ENCODE assay signal across 28 cellular contexts in genomic region chr6:36492092-36492491, GRCh38. TPM values are rescaled to one million over a fixed set of nuclear protein-coding genes. Genes with fewer than 3 reads are reported as not detected.
A peak's percentile ranks its signal among the peaks of the same experiment; 100 is the strongest.
DNase-seq lines count a peak whose midpoint lies in the region; ATAC-seq and TF ChIP-seq lines count a peak whose summit lies in the region.
"Had no signal": no experiment of that assay in that cellular context is flagged by ENCODE, and none has a peak within 500 bp of the region (broad histone marks: within the 10 kb centered on the region; RNA-seq: fewer than 3 reads in every experiment).

No MANE protein-coding gene starts in this region.

- no peaks in the 10 kb centered on the region for H3K9me3 Mint-ChIP-seq in activated CD4-positive, alpha-beta memory T cell treated with anti-CD3 and anti-CD28 coated beads for 36 hours
- H3K9me3 Mint-ChIP-seq in activated CD4-positive, alpha-beta memory T cell treated with anti-CD3 and anti-CD28 coated beads, Interleukin-2, amount 10 ng/mL, durations not matched to agents 7 days and 5 days = no peaks in the 10 kb centered on the region
- no peaks in the 10 kb centered on the region for H3K9me3 Mint-ChIP-seq in CD4-positive, alpha-beta T cell
- H3K9me3 Mint-ChIP-seq in naive thymus-derived CD4-positive, alpha-beta T cell = no peaks in the 10 kb centered on the region
- no peaks in the 10 kb centered on the region for H3K9me3 Mint-ChIP-seq in osteocyte (ENCODE audit: unreplicated experiment)

- H3K36me3 Mint-ChIP-seq in activated CD4-positive, alpha-beta memory T cell treated with anti-CD3 and anti-CD28 coated beads for 36 hours = peaks cover 57% of the 10 kb centered on the region
- H3K36me3 Mint-ChIP-seq in activated CD4-positive, alpha-beta memory T cell treated with anti-CD3 and anti-CD28 coated beads, Interleukin-2, amount 10 ng/mL, durations not matched to agents 7 days and 5 days (ENCODE audit: low read depth) = peaks cover 88% of the 10 kb centered on the region
- H3K36me3 Mint-ChIP-seq in CD4-positive, alpha-beta T cell (ENCODE audit: low read depth) = peaks cover 92% of the 10 kb centered on the region
- peaks cover 11 to 76% (median 45%) of the 10 kb centered on the region in 5 donors for H3K36me3 Mint-ChIP-seq in naive thymus-derived CD4-positive, alpha-beta T cell
- peaks cover 53% of the 10 kb centered on the region for H3K36me3 Mint-ChIP-seq in osteocyte (ENCODE audit: unreplicated experiment)

- H3K4me3 Mint-ChIP-seq in activated CD4-positive, alpha-beta memory T cell treated with anti-CD3 and anti-CD28 coated beads for 36 hours = no peak overlapping the region
- H3K4me3 Mint-ChIP-seq in activated CD4-positive, alpha-beta memory T cell treated with anti-CD3 and anti-CD28 coated beads, Interleukin-2, amount 10 ng/mL, durations not matched to agents 7 days and 5 days = no peak overlapping the region
- H3K4me3 Mint-ChIP-seq in CD4-positive, alpha-beta T cell = no peak overlapping the region
- H3K4me3 Mint-ChIP-seq in naive thymus-derived CD4-positive, alpha-beta T cell = no peak overlapping the region
- H3K4me3 Mint-ChIP-seq in osteocyte (ENCODE audit: unreplicated experiment) = no peak overlapping the region

- peaks cover 0 to 4% of the 10 kb centered on the region in 2 donors for H3K4me1 ChIP-seq in naive thymus-derived CD4-positive, alpha-beta T cell (ENCODE audit: control insufficient read depth in 2 of 2, insufficient read depth in 2 of 2, low read length in 2 of 2)

- H3K27ac Mint-ChIP-seq in activated CD4-positive, alpha-beta memory T cell treated with anti-CD3 and anti-CD28 coated beads for 36 hours = peak overlapping the region; percentile 76
- H3K27ac Mint-ChIP-seq in activated CD4-positive, alpha-beta memory T cell treated with anti-CD3 and anti-CD28 coated beads, Interleukin-2, amount 10 ng/mL, durations not matched to agents 7 days and 5 days = no peak overlapping the region
- peak overlapping the region; percentile 69 for H3K27ac Mint-ChIP-seq in CD4-positive, alpha-beta T cell
- peak overlapping the region in 6 of 9 donors; percentile 51 to 76 (median 54) for H3K27ac Mint-ChIP-seq in naive thymus-derived CD4-positive, alpha-beta T cell
- no peak overlapping the region for H3K27ac Mint-ChIP-seq in osteocyte (ENCODE audit: unreplicated experiment)

- no peak overlapping the region for H3K27ac ChIP-seq in CD4-positive, alpha-beta T cell (ENCODE audit: low read depth, low read length)
- no peak overlapping the region for H3K27ac ChIP-seq in naive thymus-derived CD4-positive, alpha-beta T cell (ENCODE audit: low read depth, low read length)
- H3K27ac ChIP-seq: cardiac muscle cell, coronary artery, esophagus muscularis mucosa, skin epidermis had no signal

- ATAC-seq in CD4-positive, alpha-beta T cell (ENCODE audit: poor library complexity) = no peak
- no peak for ATAC-seq in naive thymus-derived CD4-positive, alpha-beta T cell
- ATAC-seq: Panc1 had no signal

- no peaks in the 10 kb centered on the region for H3K9me3 ChIP-seq in CD4-positive, alpha-beta T cell (ENCODE audit: control insufficient read depth, low read length)
- H3K9me3 ChIP-seq in naive thymus-derived CD4-positive, alpha-beta T cell (ENCODE audit: control insufficient read depth in 2 of 3, low read length in 3 of 3) = no peaks in the 10 kb centered on the region
- H3K9me3 ChIP-seq: esophagus muscularis mucosa, MG63 had no signal

- intact Hi-C loops in activated CD4-positive, alpha-beta memory T cell treated with anti-CD3 and anti-CD28 coated beads for 36 hours (cut with micrococcal nuclease) = no loop called here
- intact Hi-C loops in CD4-positive, alpha-beta T cell (cut with DNase I, micrococcal nuclease) = loop anchor here in 1 of 2 experiments (10.0 kb wide), 1 partner anchor 47 kb away; the partner anchor contains the start of genes KCTD20 and PXT1
- intact Hi-C loops in naive thymus-derived CD4-positive, alpha-beta T cell (cut with micrococcal nuclease) = loop anchor here in 1 of 2 donors (5.0 kb wide), 2 partner anchors 45 to 50 kb away; partner anchors contain the start of genes KCTD20 and PXT1

- CTCF ChIA-PET in activated CD4-positive, alpha-beta memory T cell treated with anti-CD3 and anti-CD28 coated beads for 36 hours (lab: Charles Lee) = interaction anchor here (0.8 kb wide), 1 partner anchor 267 kb away, joined by 3 read pairs; no protein-coding TSS in a partner anchor
- CTCF ChIA-PET in activated CD4-positive, alpha-beta memory T cell treated with anti-CD3 and anti-CD28 coated beads, Interleukin-2, amount 10 ng/mL, durations not matched to agents 7 days and 5 days (lab: Charles Lee) = interaction anchor here (1.3 kb wide), 1 partner anchor 87 kb away, joined by 3 read pairs; no protein-coding TSS in a partner anchor
- CTCF ChIA-PET in CD4-positive, alpha-beta T cell (lab: Charles Lee) = no interaction called here
- CTCF ChIA-PET in naive thymus-derived CD4-positive, alpha-beta T cell (lab: Charles Lee) = interaction anchor here (1.0 kb wide), 1 partner anchor 11 kb away, joined by 3 read pairs; no protein-coding TSS in a partner anchor

- no peak for TF ChIP-seq CTCF in CD4-positive, alpha-beta T cell (IDR thresholded peaks at IDR 0.05)
- no peak for TF ChIP-seq CTCF in osteocyte (IDR thresholded peaks at IDR 0.05)

- no peaks in the 10 kb centered on the region for H3K27me3 ChIP-seq in CD4-positive, alpha-beta T cell (ENCODE audit: control insufficient read depth, insufficient read depth, low read length)
- H3K27me3 ChIP-seq in naive thymus-derived CD4-positive, alpha-beta T cell (ENCODE audit: control insufficient read depth in 2 of 2, insufficient read depth in 2 of 2, low read length in 2 of 2) = no peaks in the 10 kb centered on the region
- H3K27me3 ChIP-seq: cardiac muscle cell, esophagus muscularis mucosa, MG63 had no signal

- POLR2A ChIA-PET in activated CD4-positive, alpha-beta memory T cell treated with anti-CD3 and anti-CD28 coated beads for 36 hours (lab: Charles Lee) = no interaction called here
- POLR2A ChIA-PET in activated CD4-positive, alpha-beta memory T cell treated with anti-CD3 and anti-CD28 coated beads, Interleukin-2, amount 10 ng/mL, durations not matched to agents 7 days and 5 days (lab: Charles Lee) = interaction anchor here (1.1 to 1.3 kb wide), 2 partner anchors 27 to 345 kb away, joined by 3 read pairs; no protein-coding TSS in a partner anchor
- POLR2A ChIA-PET in CD4-positive, alpha-beta T cell (lab: Charles Lee) = no interaction called here
- POLR2A ChIA-PET in naive thymus-derived CD4-positive, alpha-beta T cell (lab: Charles Lee) = interaction anchor here (0.6 to 0.7 kb wide), 2 partner anchors 59 to 378 kb away, joined by 3 read pairs; no protein-coding TSS in a partner anchor

- H3K36me3 ChIP-seq in naive thymus-derived CD4-positive, alpha-beta T cell (ENCODE audit: control insufficient read depth in 2 of 3, insufficient read depth in 3 of 3, low read length in 3 of 3) = peaks cover 7 to 42% (median 22%) of the 10 kb centered on the region in 3 experiments

- H3K4me1 Mint-ChIP-seq in activated CD4-positive, alpha-beta memory T cell treated with anti-CD3 and anti-CD28 coated beads for 36 hours (ENCODE audit: low read depth) = peaks cover 32% of the 10 kb centered on the region
- H3K4me1 Mint-ChIP-seq in activated CD4-positive, alpha-beta memory T cell treated with anti-CD3 and anti-CD28 coated beads, Interleukin-2, amount 10 ng/mL, durations not matched to agents 7 days and 5 days = peaks cover 25% of the 10 kb centered on the region
- H3K4me1 Mint-ChIP-seq in CD4-positive, alpha-beta T cell (ENCODE audit: low read depth) = peaks cover 56% of the 10 kb centered on the region
- peaks cover 12 to 48% (median 33%) of the 10 kb centered on the region in 7 donors for H3K4me1 Mint-ChIP-seq in naive thymus-derived CD4-positive, alpha-beta T cell
- H3K4me1 Mint-ChIP-seq in osteocyte (ENCODE audit: unreplicated experiment) = peaks cover 18% of the 10 kb centered on the region

- no peaks in the 10 kb centered on the region for H3K27me3 Mint-ChIP-seq in activated CD4-positive, alpha-beta memory T cell treated with anti-CD3 and anti-CD28 coated beads for 36 hours
- no peaks in the 10 kb centered on the region for H3K27me3 Mint-ChIP-seq in activated CD4-positive, alpha-beta memory T cell treated with anti-CD3 and anti-CD28 coated beads, Interleukin-2, amount 10 ng/mL, durations not matched to agents 7 days and 5 days
- H3K27me3 Mint-ChIP-seq in CD4-positive, alpha-beta T cell = no peaks in the 10 kb centered on the region
- no peaks in the 10 kb centered on the region for H3K27me3 Mint-ChIP-seq in naive thymus-derived CD4-positive, alpha-beta T cell
- H3K27me3 Mint-ChIP-seq in osteocyte (ENCODE audit: unreplicated experiment) = no peaks in the 10 kb centered on the region

- no peak for DNase-seq in activated CD4-positive, alpha-beta memory T cell treated with anti-CD3 and anti-CD28 coated beads for 36 hours
- no peak for DNase-seq in activated CD4-positive, alpha-beta memory T cell treated with anti-CD3 and anti-CD28 coated beads, Interleukin-2, amount 10 ng/mL, durations not matched to agents 7 days and 5 days
- no peak for DNase-seq in CD4-positive, alpha-beta T cell
- DNase-seq in NCI-H2171 (lab: John Stamatoyannopoulos, UW) = peak; percentile 34
- no peak for DNase-seq in naive thymus-derived CD4-positive, alpha-beta T cell
- no peak for DNase-seq in osteocyte (ENCODE audit: extremely low spot score, unreplicated experiment)
- no peak for DNase-seq in NCI-H2196 treated with DMSO at 0.1 percent for 48 hours (lab: John Stamatoyannopoulos, UW; ENCODE audit: unreplicated experiment)
- DNase-seq in SHP77 treated with DMSO at 0.1 percent for 48 hours (lab: John Stamatoyannopoulos, UW) = no peak
- DNase-seq: activated CD4-positive, CD25-positive, alpha-beta regulatory T cell treated with anti-CD3 and anti-CD28 coated beads, Interleukin-2, amount 50 U/mL, for 72 hours; activated effector memory CD4-positive, alpha-beta T cell treated with Interleukin-2 at 50 U/mL for 16 hours; anterior cingulate cortex; KBM-7; left cardiac atrium; MG63; NCI-H1436 treated with DMSO at 0.1 percent for 48 hours; NCI-H2107; NCI-H524; occipital lobe; stimulated activated CD4-positive, alpha-beta T cell treated with anti-CD3 and anti-CD28 coated beads, Interleukin-1b, Interleukin-23, amount 100 ng/mL, for 48 hours; SW 1271 had no signal

- H3K4me3 ChIP-seq in naive thymus-derived CD4-positive, alpha-beta T cell (ENCODE audit: low read length) = no peak overlapping the region
- H3K4me3 ChIP-seq: cardiac muscle cell, coronary artery, esophagus muscularis mucosa, MG63, skin epidermis had no signal

RNA-seq across cellular contexts. Expression of gene KCTD20, which starts 49.3 kb away (rescaled TPM):
- total RNA-seq in activated CD4-positive, alpha-beta memory T cell treated with anti-CD3 and anti-CD28 coated beads for 36 hours = 10 to 100 TPM; 48.0 to 51.0 TPM
- total RNA-seq in activated CD4-positive, alpha-beta memory T cell treated with anti-CD3 and anti-CD28 coated beads, Interleukin-2, amount 10 ng/mL, durations not matched to agents 7 days and 5 days = 10 to 100 TPM; 60.7 to 63.6 TPM
- 10 to 100 TPM; 38.4 to 39.5 TPM for total RNA-seq in CD4-positive, alpha-beta T cell
- 10 to 100 TPM; 33.0 to 55.8 (median 33.2) TPM for total RNA-seq in naive thymus-derived CD4-positive, alpha-beta T cell
- polyA plus RNA-seq in naive thymus-derived CD4-positive, alpha-beta T cell = 10 to 100 TPM; 27.7 to 29.8 TPM
- total RNA-seq in osteocyte = 76.3 and 82.5 TPM in 2 replicates

RNA-seq across cellular contexts. Expression of gene PXT1, which starts 49.4 kb away (rescaled TPM):
- under 1 TPM; 0.22 to 0.29 TPM for total RNA-seq in activated CD4-positive, alpha-beta memory T cell treated with anti-CD3 and anti-CD28 coated beads for 36 hours
- under 1 TPM in 1 of 2 experiments, not detected in 1; 0.35 TPM for total RNA-seq in activated CD4-positive, alpha-beta memory T cell treated with anti-CD3 and anti-CD28 coated beads, Interleukin-2, amount 10 ng/mL, durations not matched to agents 7 days and 5 days
- total RNA-seq in CD4-positive, alpha-beta T cell = under 1 TPM; 0.55 to 0.59 TPM
- total RNA-seq in naive thymus-derived CD4-positive, alpha-beta T cell = under 1 TPM; 0.15 to 0.64 (median 0.32) TPM
- not detected for polyA plus RNA-seq in naive thymus-derived CD4-positive, alpha-beta T cell
- not detected in 2 replicates for total RNA-seq in osteocyte
- total RNA-seq: cardiac muscle cell, esophagus muscularis mucosa, frontal cortex, occipital lobe, subcutaneous adipose tissue had no signal
- polyA plus RNA-seq: BJ had no signal

RNA-seq across cellular contexts. Expression of gene STK38, which starts 55.2 kb away (rescaled TPM):
- 10 to 100 TPM; 25.8 to 27.5 TPM for total RNA-seq in activated CD4-positive, alpha-beta memory T cell treated with anti-CD3 and anti-CD28 coated beads for 36 hours
- total RNA-seq in activated CD4-positive, alpha-beta memory T cell treated with anti-CD3 and anti-CD28 coated beads, Interleukin-2, amount 10 ng/mL, durations not matched to agents 7 days and 5 days = 10 to 100 TPM; 88.9 to 93.2 TPM
- total RNA-seq in CD4-positive, alpha-beta T cell = 10 to 100 TPM; 47.0 to 48.4 TPM
- total RNA-seq in naive thymus-derived CD4-positive, alpha-beta T cell = 100 to 1,000 TPM in 2 of 5 experiments, 10 to 100 TPM in 3; 68.5 to 193 (median 95.0) TPM
- polyA plus RNA-seq in naive thymus-derived CD4-positive, alpha-beta T cell = 100 to 1,000 TPM in 1 of 2 donors, 10 to 100 TPM in 1; 56.6 to 123 TPM
- total RNA-seq in osteocyte = 51.6 and 53.9 TPM in 2 replicates

Comparison
In these comparisons a context has a peak if more than half of its experiments do, and no peak if none do; other contexts are left out.
1. H3K27ac Mint-ChIP-seq: peak in activated CD4-positive, alpha-beta memory T cell treated with anti-CD3 and anti-CD28 coated beads for 36 hours (single experiment), CD4-positive, alpha-beta T cell (single experiment) and naive thymus-derived CD4-positive, alpha-beta T cell (6 of 9); none in activated CD4-positive, alpha-beta memory T cell treated with anti-CD3 and anti-CD28 coated beads, Interleukin-2, amount 10 ng/mL, durations not matched to agents 7 days and 5 days (single experiment) and osteocyte (single experiment).
2. POLR2A ChIA-PET loops: an anchor here in activated CD4-positive, alpha-beta memory T cell treated with anti-CD3 and anti-CD28 coated beads, Interleukin-2, amount 10 ng/mL, durations not matched to agents 7 days and 5 days (1.1 to 1.3 kb wide) and naive thymus-derived CD4-positive, alpha-beta T cell (0.6 to 0.7 kb wide); none called in activated CD4-positive, alpha-beta memory T cell treated with anti-CD3 and anti-CD28 coated beads for 36 hours and CD4-positive, alpha-beta T cell.